In the genomic region with DNA sequence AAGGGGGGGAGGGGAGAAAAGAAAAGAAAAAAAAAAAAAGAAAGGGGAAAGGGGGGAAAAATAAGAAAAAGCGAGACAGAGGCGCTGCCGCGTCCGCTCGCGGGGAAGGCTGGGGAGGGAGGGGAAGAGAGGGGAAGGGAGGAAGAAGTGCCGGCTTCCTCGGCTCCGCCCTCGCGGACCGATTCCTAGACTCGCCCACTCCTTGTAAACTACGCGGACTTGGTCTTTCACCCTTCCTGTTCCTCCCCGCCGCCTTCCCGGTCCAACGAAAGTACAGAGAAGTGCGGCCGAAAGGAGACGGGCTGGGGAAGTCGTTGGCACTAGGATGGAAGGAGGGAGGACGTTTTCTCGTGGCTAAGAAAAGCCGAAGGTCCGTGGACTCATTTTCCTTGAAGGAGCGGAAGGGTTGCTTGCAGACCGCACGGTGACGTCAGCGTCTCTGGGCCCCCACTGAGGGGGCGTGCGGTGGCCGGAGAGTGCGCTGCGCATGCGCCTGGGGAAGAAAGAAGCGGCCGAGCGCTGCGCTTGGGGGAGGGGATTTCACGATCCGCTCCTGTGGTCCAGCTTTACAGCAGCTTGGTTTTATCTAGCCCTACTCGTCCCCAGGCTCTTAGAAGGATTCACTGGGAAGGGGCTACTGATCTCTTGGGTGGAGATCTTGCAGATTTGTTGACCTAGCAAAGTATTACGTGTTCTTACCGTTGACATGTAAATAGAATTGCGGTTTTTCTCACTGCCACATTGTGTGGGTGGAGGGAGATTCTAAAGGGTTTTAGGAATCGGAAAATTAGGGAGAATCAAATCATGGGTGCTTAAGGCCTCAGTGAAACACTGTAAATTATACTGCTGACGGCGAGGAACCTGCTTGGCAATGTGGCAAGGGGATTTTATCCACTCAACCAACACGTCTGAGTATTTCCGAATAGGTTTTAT, we compare ENCODE assay signal across 8 cellular contexts. TPM values are rescaled to one million over a fixed set of nuclear protein-coding genes. Genes with fewer than 3 reads are reported as not detected.
DNase-seq lines count a peak whose midpoint lies in the region; ATAC-seq lines count a peak whose summit lies in the region.

Gene CCNI, minus strand, starts transcription at position 121 of the 933 bp plus-strand sequence. CDS start 9,627 bp downstream, outside the sequence.

- DNase-seq in CMK (ENCODE audit: low read depth) (peak; percentile 92), HT1080 (ENCODE audit: low read depth) (peak; percentile 93), NOMO-1 (lab: John Stamatoyannopoulos, UW; ENCODE audit: unreplicated experiment in 2 of 2) (peak; percentile 91 to 93), lung microvascular endothelial cell (ENCODE audit: low read depth in 2 of 2) (peak; percentile 96 to 98)
- peak; percentile 84 for DNase-seq in effector CD8-positive, alpha-beta T cell (lab: John Stamatoyannopoulos, UW)
- peak; percentile 87 to 93 (median 90) for DNase-seq in stimulated activated CD4-positive, alpha-beta T cell treated with anti-CD3 and anti-CD28 coated beads, TNF-alpha, amount 100 ng/mL, for 48 hours (ENCODE audit: low read depth in 3 of 3)

- CTCF ChIA-PET in activated CD8-positive, alpha-beta memory T cell treated with anti-CD3 and anti-CD28 coated beads for 36 hours (lab: Charles Lee): no interaction called here

- POLR2A ChIA-PET in activated CD8-positive, alpha-beta memory T cell treated with anti-CD3 and anti-CD28 coated beads for 36 hours (lab: Charles Lee): interaction anchor here (0.5 kb wide), 1 partner anchor 323 kb away, joined by 3 read pairs; no protein-coding TSS in a partner anchor

- peak; percentile 56 for ATAC-seq in GM21360 (IDR thresholded peaks at IDR 0.05; ENCODE audit: unreplicated experiment)

RNA-seq across cellular contexts. Expression of gene CCNI, which starts in this region (rescaled TPM):
- 83.8 and 108 TPM in 2 replicates for total RNA-seq in HT1080 (2014; rRNA removed; shearing (Covaris generic))
- polyA plus RNA-seq in HT1080 (2015; cell fraction: cytosol; rRNA removed): 252 and 311 TPM in 2 replicates
- polyA plus RNA-seq in HT1080 (2015; cell fraction: nucleus; rRNA removed): 69.4 and 71.5 TPM in 2 replicates
- 100 to 1,000 TPM; 203 to 209 TPM for total RNA-seq in activated CD8-positive, alpha-beta memory T cell treated with anti-CD3 and anti-CD28 coated beads for 36 hours
- 62.1 and 80.6 TPM in 2 replicates for total RNA-seq in lung microvascular endothelial cell

Comparison
In these comparisons a context has a peak if more than half of its experiments do, and no peak if none do; other contexts are left out.
1. Peak in every context shown above with its lines: DNase-seq and ATAC-seq.